Comparison of ENCODE assay signal across 17 cellular contexts in the genomic region with DNA sequence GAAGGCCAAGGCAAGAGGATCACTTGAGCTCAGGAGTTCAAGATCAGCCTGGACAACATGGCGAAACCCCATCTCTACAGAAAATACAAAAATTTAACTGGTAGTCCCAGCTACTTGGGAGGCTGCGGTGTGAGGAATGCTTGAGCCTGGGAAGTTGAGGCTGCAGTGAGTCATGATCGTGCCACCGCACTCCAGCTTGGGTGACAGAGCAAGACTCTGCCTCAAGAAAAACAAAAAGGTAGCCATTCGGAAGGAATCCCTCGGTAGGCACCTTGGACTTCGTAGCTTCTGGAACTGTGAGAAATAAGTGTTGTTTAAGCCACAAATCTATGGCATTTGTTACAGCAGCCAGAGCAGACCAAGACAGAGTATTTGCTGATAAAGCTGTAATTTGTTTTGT.
"Had no signal": no experiment of that assay in that cellular context is flagged by ENCODE, and none has a peak within 500 bp of the region (broad histone marks: within the 10 kb centered on the region; RNA-seq: fewer than 3 reads in every experiment).

No MANE protein-coding gene starts in this region.

- H3K27ac Mint-ChIP-seq: activated naive CD8-positive, alpha-beta T cell treated with anti-CD3 and anti-CD28 coated beads, Interleukin-2, amount 10 ng/mL, durations not matched to agents 7 days and 5 days; naive thymus-derived CD4-positive, alpha-beta T cell; neural progenitor cell; T-helper 1 cell treated with Interleukin-12 subunit alpha and Interleukin-12 subunit beta and Interleukin-4 antibody, amounts not matched to agents 30 μg/mL and 1 μg/mL, for 36 hours had no signal

- H3K4me3 Mint-ChIP-seq: activated naive CD8-positive, alpha-beta T cell treated with anti-CD3 and anti-CD28 coated beads, Interleukin-2, amount 10 ng/mL, durations not matched to agents 7 days and 5 days; naive thymus-derived CD4-positive, alpha-beta T cell; neural progenitor cell; T-helper 1 cell treated with Interleukin-12 subunit alpha and Interleukin-12 subunit beta and Interleukin-4 antibody, amounts not matched to agents 30 μg/mL and 1 μg/mL, for 36 hours had no signal

- H3K9ac ChIP-seq: neural progenitor cell had no signal

- H3K9me3 Mint-ChIP-seq: activated naive CD8-positive, alpha-beta T cell treated with anti-CD3 and anti-CD28 coated beads, Interleukin-2, amount 10 ng/mL, durations not matched to agents 7 days and 5 days; neural progenitor cell; T-helper 1 cell treated with Interleukin-12 subunit alpha and Interleukin-12 subunit beta and Interleukin-4 antibody, amounts not matched to agents 30 μg/mL and 1 μg/mL, for 36 hours had no signal

- H3K36me3 Mint-ChIP-seq: activated naive CD8-positive, alpha-beta T cell treated with anti-CD3 and anti-CD28 coated beads, Interleukin-2, amount 10 ng/mL, durations not matched to agents 7 days and 5 days; neural progenitor cell had no signal

- DNase-seq: activated CD4-positive, alpha-beta T cell treated with anti-CD3 and anti-CD28 coated beads for 4 hours; activated CD4-positive, alpha-beta T cell treated with anti-CD3 and anti-CD28 coated beads, Interleukin-2, amount 50 U/mL, for 48 hours; activated CD4-positive, CD25-positive, alpha-beta regulatory T cell; activated naive CD4-positive, alpha-beta T cell treated with Interleukin-2 at 50 U/mL for 16 hours; activated naive CD8-positive, alpha-beta T cell treated with anti-CD3 and anti-CD28 coated beads, Interleukin-2, amount 10 ng/mL, durations not matched to agents 7 days and 5 days; activated T-cell treated with anti-CD3 and anti-CD28 coated beads, Interleukin-2, amount 50 U/mL, for 48 hours; foreskin fibroblast; naive thymus-derived CD4-positive, alpha-beta T cell; stimulated activated CD4-positive, alpha-beta T cell treated with anti-CD3 and anti-CD28 coated beads, Interleukin-4, amount 100 ng/mL, for 24 hours; stimulated activated naive CD8-positive, alpha-beta T cell treated with anti-CD3 and anti-CD28 coated beads, Interleukin-15, Interleukin-2, amounts not matched to agents 100 U/mL and 50 U/mL, for 24 hours; T1000; upper lobe of right lung had no signal

- H3K9me3 ChIP-seq: prostate gland, upper lobe of right lung had no signal

- H3K36me3 ChIP-seq: neural progenitor cell, prostate gland, upper lobe of right lung had no signal

- H3K4me3 ChIP-seq: lung, neural progenitor cell, prostate gland, upper lobe of right lung had no signal

- ATAC-seq: left lobe of liver; naive thymus-derived CD4-positive, alpha-beta T cell; stimulated activated naive CD8-positive, alpha-beta T cell treated with anti-CD3 and anti-CD28 coated beads, Interleukin-15, Interleukin-2, amounts not matched to agents 100 U/mL and 50 U/mL, for 24 hours; upper lobe of right lung had no signal

- H2AFZ ChIP-seq: neural progenitor cell had no signal

- H3K4me2 ChIP-seq: neural progenitor cell had no signal

- H3K4me1 ChIP-seq: upper lobe of right lung had no signal

- H3K4me1 Mint-ChIP-seq: activated naive CD8-positive, alpha-beta T cell treated with anti-CD3 and anti-CD28 coated beads, Interleukin-2, amount 10 ng/mL, durations not matched to agents 7 days and 5 days had no signal

- H3K27ac ChIP-seq: neural progenitor cell, prostate gland, upper lobe of right lung had no signal

- H3K27me3 ChIP-seq: neural progenitor cell, upper lobe of right lung had no signal
